2 cellular contexts compared by ENCODE assay signal in genomic region chr10:133603434-133603833, GRCh38. TPM values are rescaled to one million over a fixed set of nuclear protein-coding genes. Genes with fewer than 3 reads are reported as not detected.
"Had no signal": no experiment of that assay in that cellular context is flagged by ENCODE, and none has a peak within 500 bp of the region (broad histone marks: within the 10 kb centered on the region; RNA-seq: fewer than 3 reads in every experiment).

No MANE protein-coding gene starts in this region.

RNA-seq across cellular contexts. Expression of gene FRG2B, which starts 23.2 kb away (rescaled TPM):
- total RNA-seq: G401, GM12878 had no signal
- polyA plus RNA-seq: GM12878 had no signal

RNA-seq across cellular contexts. Expression of gene SYCE1, which starts 38.1 kb away (rescaled TPM):
- total RNA-seq: G401, GM12878 had no signal
- polyA plus RNA-seq: GM12878 had no signal
